In genomic region chr2:28768422-28768821, GRCh38 we compare ENCODE assay signal across 26 cellular contexts. TPM values are rescaled to one million over a fixed set of nuclear protein-coding genes. Genes with fewer than 3 reads are reported as not detected.
DNase-seq lines count a peak whose midpoint lies in the region; ATAC-seq lines count a peak whose summit lies in the region.
"Had no signal": no experiment of that assay in that cellular context is flagged by ENCODE, and none has a peak within 500 bp of the region (broad histone marks: within the 10 kb centered on the region; RNA-seq: fewer than 3 reads in every experiment).

No MANE protein-coding gene starts in this region.

- H3K36me3 Mint-ChIP-seq in stimulated activated naive CD8-positive, alpha-beta T cell treated with anti-CD3 and anti-CD28 coated beads, Interleukin-15, Interleukin-2, amounts not matched to agents 100 ng/mL and 50 ng/mL, for 24 hours (ENCODE audit: low read depth): peaks cover 21% of the 10 kb centered on the region
- H3K36me3 Mint-ChIP-seq in activated naive CD8-positive, alpha-beta T cell: peaks cover 5% of the 10 kb centered on the region
- H3K36me3 Mint-ChIP-seq in naive B cell: no peaks in the 10 kb centered on the region

- H3K27me3 Mint-ChIP-seq in stimulated activated naive CD8-positive, alpha-beta T cell treated with anti-CD3 and anti-CD28 coated beads, Interleukin-15, Interleukin-2, amounts not matched to agents 100 ng/mL and 50 ng/mL, for 24 hours: no peaks in the 10 kb centered on the region
- no peaks in the 10 kb centered on the region for H3K27me3 Mint-ChIP-seq in activated naive CD8-positive, alpha-beta T cell
- no peaks in the 10 kb centered on the region for H3K27me3 Mint-ChIP-seq in naive B cell
- H3K27me3 Mint-ChIP-seq: type B pancreatic cell had no signal

- peak overlapping the region; percentile 17 for H3K27ac Mint-ChIP-seq in stimulated activated naive CD8-positive, alpha-beta T cell treated with anti-CD3 and anti-CD28 coated beads, Interleukin-15, Interleukin-2, amounts not matched to agents 100 ng/mL and 50 ng/mL, for 24 hours
- H3K27ac Mint-ChIP-seq in activated naive CD8-positive, alpha-beta T cell: peak overlapping the region; percentile 87
- H3K27ac Mint-ChIP-seq in naive B cell: peak overlapping the region in 4 of 6 donors; percentile 0 to 71 (median 35)
- H3K27ac Mint-ChIP-seq: T-helper 1 cell treated with Interleukin-12 subunit alpha and Interleukin-12 subunit beta and Interleukin-4 antibody, amounts not matched to agents 30 μg/mL and 1 μg/mL, for 36 hours; type B pancreatic cell had no signal

- H3K9me3 Mint-ChIP-seq in stimulated activated naive CD8-positive, alpha-beta T cell treated with anti-CD3 and anti-CD28 coated beads, Interleukin-15, Interleukin-2, amounts not matched to agents 100 ng/mL and 50 ng/mL, for 24 hours: no peaks in the 10 kb centered on the region
- no peaks in the 10 kb centered on the region for H3K9me3 Mint-ChIP-seq in activated naive CD8-positive, alpha-beta T cell (ENCODE audit: low read depth)
- no peaks in the 10 kb centered on the region for H3K9me3 Mint-ChIP-seq in naive B cell
- H3K9me3 Mint-ChIP-seq: T-helper 1 cell treated with Interleukin-12 subunit alpha and Interleukin-12 subunit beta and Interleukin-4 antibody, amounts not matched to agents 30 μg/mL and 1 μg/mL, for 36 hours had no signal

- peaks cover 93% of the 10 kb centered on the region for H3K4me1 Mint-ChIP-seq in stimulated activated naive CD8-positive, alpha-beta T cell treated with anti-CD3 and anti-CD28 coated beads, Interleukin-15, Interleukin-2, amounts not matched to agents 100 ng/mL and 50 ng/mL, for 24 hours (ENCODE audit: low read depth)
- H3K4me1 Mint-ChIP-seq in activated naive CD8-positive, alpha-beta T cell (ENCODE audit: low read depth): peaks cover 85% of the 10 kb centered on the region
- H3K4me1 Mint-ChIP-seq in naive B cell: peaks cover 54 to 76% (median 67%) of the 10 kb centered on the region in 3 donors

- ATAC-seq in stimulated activated naive CD8-positive, alpha-beta T cell treated with anti-CD3 and anti-CD28 coated beads, Interleukin-15, Interleukin-2, amounts not matched to agents 100 U/mL and 50 U/mL, for 24 hours: no peak
- no peak for ATAC-seq in naive B cell (ENCODE audit: low read depth in 2 of 2)
- no peak for ATAC-seq in GM19035 (IDR thresholded peaks at IDR 0.05; ENCODE audit: unreplicated experiment)
- ATAC-seq: HCT116, left lung, sciatic nerve had no signal

- no peak overlapping the region for H3K4me3 Mint-ChIP-seq in stimulated activated naive CD8-positive, alpha-beta T cell treated with anti-CD3 and anti-CD28 coated beads, Interleukin-15, Interleukin-2, amounts not matched to agents 100 ng/mL and 50 ng/mL, for 24 hours
- peak overlapping the region; percentile 28 for H3K4me3 Mint-ChIP-seq in activated naive CD8-positive, alpha-beta T cell
- peak overlapping the region in 4 of 8 donors; percentile 4 to 36 (median 20) for H3K4me3 Mint-ChIP-seq in naive B cell
- H3K4me3 Mint-ChIP-seq: T-helper 1 cell treated with Interleukin-12 subunit alpha and Interleukin-12 subunit beta and Interleukin-4 antibody, amounts not matched to agents 30 μg/mL and 1 μg/mL, for 36 hours; type B pancreatic cell had no signal

- DNase-seq in stimulated activated naive CD8-positive, alpha-beta T cell treated with anti-CD3 and anti-CD28 coated beads, Interleukin-15, Interleukin-2, amounts not matched to agents 100 U/mL and 50 U/mL, for 24 hours: no peak
- DNase-seq in naive B cell: no peak
- DNase-seq in HuH-7 (ENCODE audit: low spot score): no peak
- no peak for DNase-seq in activated CD4-positive, alpha-beta T cell treated with anti-CD3 and anti-CD28 coated beads for 48 hours
- no peak for DNase-seq in T-helper 1 cell
- DNase-seq: activated CD4-positive, alpha-beta T cell treated with anti-CD3 and anti-CD28 coated beads for 1 hour; activated CD8-positive, alpha-beta memory T cell treated with anti-CD3 and anti-CD28 coated beads for 24 hours; activated naive CD4-positive, alpha-beta T cell treated with anti-CD3 and anti-CD28 coated beads, Interleukin-2, amount 50 U/mL, for 16 hours; anterior cingulate cortex; Calu3; DMS79; effector memory CD4-positive, alpha-beta T cell; erythroblast; left lung; mesenchymal stem cell; NCI-H1417 treated with DMSO at 0.1 percent for 48 hours; NCI-H345; PC-9; stimulated activated CD4-positive, alpha-beta T cell treated with anti-CD3 and anti-CD28 coated beads, Interleukin-4, amount 100 ng/mL, for 1 hour had no signal

RNA-seq across cellular contexts. Expression of gene PPP1CB, which starts 16.8 kb away (rescaled TPM):
- polyA plus RNA-seq in naive B cell (ENCODE audit: low read depth in 6 of 6): 10 to 100 TPM; 62.4 to 93.3 (median 86.9) TPM

RNA-seq across cellular contexts. Expression of gene SPDYA, which starts 42.2 kb away (rescaled TPM):
- under 1 TPM in 3 of 6 donors, not detected in 3; 0.29 to 0.41 (median 0.37) TPM for polyA plus RNA-seq in naive B cell (ENCODE audit: low read depth in 6 of 6)

Comparison
In these comparisons a context has a peak if more than half of its experiments do, and no peak if none do; other contexts are left out.
1. H3K27ac Mint-ChIP-seq: peak in every context shown above with its lines; median percentile 87 in activated naive CD8-positive, alpha-beta T cell; 35 in naive B cell; 17 in stimulated activated naive CD8-positive, alpha-beta T cell treated with anti-CD3 and anti-CD28 coated beads, Interleukin-15, Interleukin-2, amounts not matched to agents 100 ng/mL and 50 ng/mL, for 24 hours.